8 cellular contexts compared by ENCODE assay signal in genomic region chr10:15254808-15255655, GRCh38.
A peak's percentile ranks its signal among the peaks of the same experiment; 100 is the strongest.
DNase-seq lines count a peak whose midpoint lies in the region; ATAC-seq and TF ChIP-seq lines count a peak whose summit lies in the region.

No MANE protein-coding gene starts in this region.

- H3K4me1 ChIP-seq in HEK293 (ENCODE audit: control insufficient read depth, insufficient read depth, low read length): no peaks in the 10 kb centered on the region

- peak overlapping the region; percentile 81 to 89 for H3K4me3 Mint-ChIP-seq in effector memory CD8-positive, alpha-beta T cell

- H3K36me3 ChIP-seq in HEK293 (ENCODE audit: control insufficient read depth in 2 of 2, insufficient read depth in 1 of 2, low read length in 2 of 2) (no peaks in the 10 kb centered on the region), MG63 (peaks cover 23% of the 10 kb centered on the region)

- no peaks in the 10 kb centered on the region for H3K36me3 Mint-ChIP-seq in effector memory CD8-positive, alpha-beta T cell (ENCODE audit: insufficient read depth)

- no peak overlapping the region for H3K27ac ChIP-seq in HEK293 (ENCODE audit: extremely low read depth, low read depth, low read length)
- no peak overlapping the region for H3K27ac ChIP-seq in coronary artery

- POLR2A ChIA-PET in HEK293 (lab: Yijun Ruan, JAX): no interaction called here

- H3K27ac Mint-ChIP-seq in effector memory CD8-positive, alpha-beta T cell: peak overlapping the region; percentile 72 to 89

- CTCF ChIA-PET in HEK293 (lab: Yijun Ruan, JAX): interaction anchor here (0.7 kb wide), 1 partner anchor 488 kb away, joined by 5 read pairs; no protein-coding TSS in a partner anchor

- peak; percentile 48 for ATAC-seq in effector memory CD8-positive, alpha-beta T cell (replicated peaks)

- H3K27me3 ChIP-seq in MG63: no peaks in the 10 kb centered on the region

- no peaks in the 10 kb centered on the region for H3K9me3 Mint-ChIP-seq in effector memory CD8-positive, alpha-beta T cell

- H3K27me3 Mint-ChIP-seq in effector memory CD8-positive, alpha-beta T cell: peaks cover 10 to 11% of the 10 kb centered on the region in 2 donors

- no peak overlapping the region for H3K4me3 ChIP-seq in HEK293 (ENCODE audit: low read depth, low read length)
- H3K4me3 ChIP-seq in coronary artery: no peak overlapping the region
- H3K4me3 ChIP-seq in MG63: no peak overlapping the region

- H3K9me3 ChIP-seq in HEK293 (ENCODE audit: control insufficient read depth, insufficient read depth, low read depth, low read length) (no peaks in the 10 kb centered on the region), MG63 (no peaks in the 10 kb centered on the region)

- H3K4me1 Mint-ChIP-seq in effector memory CD8-positive, alpha-beta T cell (ENCODE audit: low read depth in 2 of 2): peaks cover 10 to 17% of the 10 kb centered on the region in 2 donors

- DNase-seq in NOMO-1 treated with DMSO at 0.1 percent for 48 hours (lab: John Stamatoyannopoulos, UW; ENCODE audit: unreplicated experiment) (peak; percentile 19), HuH-7.5 (ENCODE audit: low spot score) (no peak), coronary artery (ENCODE audit: low spot score) (no peak), hepatic stellate cell (ENCODE audit: low spot score) (no peak), MG63 (no peak)
- DNase-seq in effector memory CD8-positive, alpha-beta T cell: peak in 1 of 3 experiments; percentile 8
- peak; percentile 11 for DNase-seq in stimulated activated CD4-positive, alpha-beta T cell treated with anti-CD3 and anti-CD28 coated beads, Interleukin-12 subunit alpha, Interleukin-12 subunit beta, amount 100 ng/mL, for 4 hours

- TF ChIP-seq CTCF in HEK293 (tag by site-specific recombination; IDR thresholded peaks at IDR 0.05): no peak
- TF ChIP-seq CTCF in coronary artery (IDR thresholded peaks at IDR 0.05): no peak

TF ChIP-seq in HEK293, 187 proteins besides CTCF, POLR2A, EP300 and RAD21:
- TF ChIP-seq ZSCAN23 (tag by site-specific recombination; IDR thresholded peaks at IDR 0.05) (no peak), GLIS1 (tag by site-specific recombination; IDR thresholded peaks at IDR 0.05) (no peak), ZNF366 (tag by site-specific recombination; conservative IDR thresholded peaks at IDR 0.05) (no peak), SCRT2 (tag by site-specific recombination; IDR thresholded peaks at IDR 0.05) (no peak), INSM2 (tag by site-specific recombination; IDR thresholded peaks at IDR 0.05) (no peak), ZNF10 (tag by site-specific recombination; IDR thresholded peaks at IDR 0.05) (no peak), ZFHX2 (tag by site-specific recombination; conservative IDR thresholded peaks at IDR 0.05) (0 out of 2 replicates have a peak, but pooled peaks have one; percentile 30), ZBTB26 (tag by site-specific recombination; optimal IDR thresholded peaks at IDR 0.05) (no peak), EGR2 (tag by site-specific recombination; IDR thresholded peaks at IDR 0.05; ENCODE audit: low read depth) (peak; percentile 21; the same call in 1 of the 2 replicates), ZNF169 (tag by site-specific recombination; IDR thresholded peaks at IDR 0.05) (no peak)

Comparison
In these comparisons a context has a peak if more than half of its experiments do, and no peak if none do; other contexts are left out.
1. DNase-seq: peak in NOMO-1 treated with DMSO at 0.1 percent for 48 hours (single experiment) and stimulated activated CD4-positive, alpha-beta T cell treated with anti-CD3 and anti-CD28 coated beads, Interleukin-12 subunit alpha, Interleukin-12 subunit beta, amount 100 ng/mL, for 4 hours (single experiment); none in HuH-7.5 (single experiment), coronary artery (single experiment), hepatic stellate cell (single experiment) and MG63 (single experiment).